8 cellular contexts compared by ENCODE assay signal in genomic region chr22:24772493-24773220, GRCh38. TPM values are rescaled to one million over a fixed set of nuclear protein-coding genes. Genes with fewer than 3 reads are reported as not detected.
DNase-seq lines count a peak whose midpoint lies in the region; ATAC-seq and TF ChIP-seq lines count a peak whose summit lies in the region.

No MANE protein-coding gene starts in this region.

- H3K9me3 ChIP-seq in esophagus muscularis mucosa: no peaks in the 10 kb centered on the region
- no peaks in the 10 kb centered on the region for H3K9me3 ChIP-seq in upper lobe of left lung

- DNase-seq in NCI-H69 (lab: John Stamatoyannopoulos, UW): peak; percentile 55
- no peak for DNase-seq in esophagus muscularis mucosa (ENCODE audit: extremely low spot score)
- peak; percentile 19 for DNase-seq in renal cortical epithelial cell (ENCODE audit: low read depth)
- no peak for DNase-seq in upper lobe of left lung
- no peak for DNase-seq in activated CD4-positive, alpha-beta T cell treated with anti-CD3 and anti-CD28 coated beads, Interleukin-2, amount 50 U/mL, for 48 hours
- DNase-seq in T-helper 2 cell: no peak

- intact Hi-C loops in esophagus muscularis mucosa (cut with DNase I): no loop called here

- H3K4me3 ChIP-seq in esophagus muscularis mucosa: no peak overlapping the region
- H3K4me3 ChIP-seq in upper lobe of left lung: no peak overlapping the region

- 40% methylated on average over 5 of the region's 7 CpGs for WGBS in esophagus muscularis mucosa
- 53 to 60% methylated on average over 5 to 7 of the region's 7 CpGs for WGBS in upper lobe of left lung, 2 donors

- peaks cover 0 to 8% (median 4%) of the 10 kb centered on the region in 4 donors for H3K4me1 ChIP-seq in esophagus muscularis mucosa
- H3K4me1 ChIP-seq in upper lobe of left lung: peaks cover 0 to 11% (median 5%) of the 10 kb centered on the region in 4 donors

- H3K36me3 ChIP-seq in esophagus muscularis mucosa (no peaks in the 10 kb centered on the region), upper lobe of left lung (no peaks in the 10 kb centered on the region)

- no peak for ATAC-seq in GM18907 (IDR thresholded peaks at IDR 0.05; ENCODE audit: unreplicated experiment)
- no peak for ATAC-seq in upper lobe of left lung (ENCODE audit: low FRiP score in 2 of 2)

- TF ChIP-seq POLR2A in esophagus muscularis mucosa (IDR thresholded peaks at IDR 0.05; ENCODE audit: low read depth): no peak
- TF ChIP-seq POLR2A in upper lobe of left lung (IDR thresholded peaks at IDR 0.05): no peak

- H3K27ac ChIP-seq in esophagus muscularis mucosa (replicated peaks in 1 of 4) (no peak overlapping the region), upper lobe of left lung (no peak overlapping the region)

- TF ChIP-seq CTCF in GM12873 (IDR thresholded peaks at IDR 0.05; ENCODE audit: insufficient read depth, low read depth, low read length, missing control alignments) (peak; percentile 48), esophagus muscularis mucosa (IDR thresholded peaks at IDR 0.05) (peak in 2 of 3 experiments; percentile 7 to 29), upper lobe of left lung (IDR thresholded peaks at IDR 0.05) (peak in 1 of 6 experiments; percentile 31)

- H3K27me3 ChIP-seq in esophagus muscularis mucosa (peaks cover 0 to 7% (median 0%) of the 10 kb centered on the region in 4 donors), upper lobe of left lung (no peaks in the 10 kb centered on the region)

- TF ChIP-seq EP300 in esophagus muscularis mucosa (IDR thresholded peaks at IDR 0.05) (no peak), upper lobe of left lung (IDR thresholded peaks at IDR 0.05) (no peak)

RNA-seq across cellular contexts. Expression of gene PIWIL3, which starts 1.9 kb away (rescaled TPM):
- total RNA-seq in esophagus muscularis mucosa: not detected
- not detected in 2 replicates for total RNA-seq in renal cortical epithelial cell
- not detected for total RNA-seq in upper lobe of left lung

RNA-seq across cellular contexts. Expression of gene SGSM1, which starts 33.4 kb away (rescaled TPM):
- 1 to 10 TPM; 1.2 to 2.2 (median 1.6) TPM for total RNA-seq in esophagus muscularis mucosa
- not detected in 2 replicates for total RNA-seq in renal cortical epithelial cell
- 1 to 10 TPM in 4 of 6 donors, under 1 TPM in 2; 0.76 to 4.2 (median 2.8) TPM for total RNA-seq in upper lobe of left lung

Comparison
In these comparisons a context has a peak if more than half of its experiments do, and no peak if none do; other contexts are left out.
1. DNase-seq: peak in NCI-H69 (single experiment) and renal cortical epithelial cell (single experiment); none in esophagus muscularis mucosa (single experiment), upper lobe of left lung (0 of 2), activated CD4-positive, alpha-beta T cell treated with anti-CD3 and anti-CD28 coated beads, Interleukin-2, amount 50 U/mL, for 48 hours (0 of 2) and T-helper 2 cell (0 of 5).